In genomic region chr17:48499248-48499647, GRCh38 we compare ENCODE assay signal across 25 cellular contexts. TPM values are rescaled to one million over a fixed set of nuclear protein-coding genes. Genes with fewer than 3 reads are reported as not detected.
DNase-seq lines count a peak whose midpoint lies in the region; ATAC-seq lines count a peak whose summit lies in the region.
"Had no signal": no experiment of that assay in that cellular context is flagged by ENCODE, and none has a peak within 500 bp of the region (broad histone marks: within the 10 kb centered on the region; RNA-seq: fewer than 3 reads in every experiment).

No MANE protein-coding gene starts in this region.

- DNase-seq in DMS53 (lab: John Stamatoyannopoulos, UW) (peak; percentile 36), DMS53 treated with DMSO at 0.1 percent for 48 hours (lab: John Stamatoyannopoulos, UW; ENCODE audit: unreplicated experiment) (no peak), NCI-H69 (lab: John Stamatoyannopoulos, UW) (peak; percentile 56), renal cortical epithelial cell (ENCODE audit: low read depth) (peak; percentile 51), NCI-H187 (lab: John Stamatoyannopoulos, UW) (no peak), NCI-H1048 (lab: John Stamatoyannopoulos, UW) (no peak)
- DNase-seq in stimulated activated naive CD8-positive, alpha-beta T cell treated with anti-CD3 and anti-CD28 coated beads, Interleukin-15, Interleukin-2, amounts not matched to agents 100 U/mL and 50 U/mL, for 24 hours = no peak
- DNase-seq: activated CD4-positive, alpha-beta T cell treated with anti-CD3 and anti-CD28 coated beads, Interleukin-2, amount 50 U/mL, for 4 hours; activated CD4-positive, CD25-positive, alpha-beta regulatory T cell; activated naive CD4-positive, alpha-beta T cell treated with anti-CD3 and anti-CD28 coated beads, Interleukin-2, amount 50 U/mL, for 16 hours; effector memory CD8-positive, alpha-beta T cell; H9; hypothalamus; immature natural killer cell; KG1; left ventricle myocardium superior; midbrain; naive thymus-derived CD8-positive, alpha-beta T cell; NCI-H524 treated with DMSO at 0.1 percent for 48 hours; nucleus accumbens; Peyer's patch; T-cell had no signal

- peak; percentile 41 for ATAC-seq in esophagus mucosa
- ATAC-seq in stimulated activated naive CD8-positive, alpha-beta T cell treated with anti-CD3 and anti-CD28 coated beads, Interleukin-15, Interleukin-2, amounts not matched to agents 100 U/mL and 50 U/mL, for 24 hours = no peak
- ATAC-seq: effector memory CD8-positive, alpha-beta T cell; left ventricle myocardium superior; naive thymus-derived CD8-positive, alpha-beta T cell; T-cell had no signal

RNA-seq across cellular contexts. Expression of gene HOXB1, which starts 31.6 kb away (rescaled TPM):
- 0.24 TPM for total RNA-seq in esophagus mucosa
- total RNA-seq in renal cortical epithelial cell = not detected in 2 replicates
- total RNA-seq: H9; left ventricle myocardium superior; naive thymus-derived CD8-positive, alpha-beta T cell; Peyer's patch; pulmonary artery endothelial cell; SJCRH30; T-cell had no signal

RNA-seq across cellular contexts. Expression of gene HOXB2, which starts 45.7 kb away (rescaled TPM):
- 14.1 TPM for total RNA-seq in esophagus mucosa
- 17.4 and 23.7 TPM in 2 replicates for total RNA-seq in renal cortical epithelial cell
- total RNA-seq: H9 had no signal

Comparison
In these comparisons a context has a peak if more than half of its experiments do, and no peak if none do; other contexts are left out.
1. DNase-seq: peak in DMS53 (single experiment), NCI-H69 (single experiment) and renal cortical epithelial cell (single experiment); none in DMS53 treated with DMSO at 0.1 percent for 48 hours (single experiment), NCI-H187 (0 of 2), NCI-H1048 (single experiment) and stimulated activated naive CD8-positive, alpha-beta T cell treated with anti-CD3 and anti-CD28 coated beads, Interleukin-15, Interleukin-2, amounts not matched to agents 100 U/mL and 50 U/mL, for 24 hours (single experiment).